ENCODE assay signal across 17 cellular contexts in the genomic region with DNA sequence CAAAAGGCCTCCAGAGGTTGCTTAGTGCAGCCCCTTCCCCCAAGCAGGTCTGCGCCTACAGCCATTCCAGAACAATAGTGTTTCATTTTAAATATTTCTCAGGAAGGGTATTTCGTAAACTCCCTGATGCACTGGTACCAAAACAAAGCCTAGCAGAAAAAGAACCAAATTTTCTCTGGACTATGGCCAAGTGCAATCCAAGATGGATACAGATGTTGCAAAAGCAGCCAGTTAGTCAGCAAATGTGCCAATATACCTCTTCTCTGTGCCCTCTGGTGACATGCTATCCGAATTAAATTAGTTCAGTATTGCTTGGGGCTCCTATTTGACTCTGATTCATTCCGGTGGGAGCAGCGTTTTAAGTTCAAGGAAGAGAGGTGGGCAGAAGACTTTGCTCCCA.
A peak's percentile ranks its signal among the peaks of the same experiment; 100 is the strongest.
DNase-seq lines count a peak whose midpoint lies in the region; TF ChIP-seq lines count a peak whose summit lies in the region.
"Had no signal": no experiment of that assay in that cellular context is flagged by ENCODE, and none has a peak within 500 bp of the region (broad histone marks: within the 10 kb centered on the region; RNA-seq: fewer than 3 reads in every experiment).

No MANE protein-coding gene starts in this region.

- H3K4me1 ChIP-seq in transverse colon, result no peaks in the 10 kb centered on the region
- H3K4me1 ChIP-seq: BLaER1 had no signal

- intact Hi-C loops in transverse colon (cut with DNase I; ENCODE audit: low total_unique reads), result loop anchor here (5.0 kb wide), 1 partner anchor 1641 kb away; no protein-coding TSS in a partner anchor

- H3K27ac ChIP-seq in cingulate gyrus (ENCODE audit: low read depth, low read length) (peak overlapping the region; percentile 39), temporal lobe (ENCODE audit: low read depth, low read length) (peak overlapping the region; percentile 58), transverse colon (no peak overlapping the region)
- H3K27ac ChIP-seq: BLaER1 had no signal

- no peaks in the 10 kb centered on the region for H3K9me3 ChIP-seq in transverse colon
- H3K9me3 ChIP-seq: BLaER1 had no signal

- in situ Hi-C loops in transverse colon (cut with MboI; ENCODE audit: low pct_ligation_motif_present in 1 of 4, low pct_unique_long_range_greater_than_20kb in 1 of 4, low sequenced_read_pairs in 3 of 4), result no loop called here

- no peak overlapping the region for H3K4me3 ChIP-seq in fibroblast of the aortic adventitia (ENCODE audit: low read depth, low read length)
- no peak overlapping the region for H3K4me3 ChIP-seq in transverse colon
- H3K4me3 ChIP-seq: BLaER1 had no signal

- TF ChIP-seq EP300 in transverse colon (IDR thresholded peaks at IDR 0.05; ENCODE audit: low read depth), result no peak

- no peaks in the 10 kb centered on the region for H3K27me3 ChIP-seq in transverse colon
- H3K27me3 ChIP-seq: BLaER1 had no signal

- no peak for TF ChIP-seq POLR2A in transverse colon (IDR thresholded peaks at IDR 0.05)

- TF ChIP-seq CTCF in fibroblast of the aortic adventitia (IDR thresholded peaks at IDR 0.05; ENCODE audit: insufficient read depth, low read length) (no peak), transverse colon (IDR thresholded peaks at IDR 0.05) (no peak)

- WGBS in transverse colon (ENCODE audit: low coverage in 1 of 2), 2 donors, result 75 to 77% methylated on average over 5 of the region's 5 CpGs

- DNase-seq in H4 (ENCODE audit: low spot score), result peak; percentile 20
- peak; percentile 22 for DNase-seq in fibroblast of the aortic adventitia (ENCODE audit: low read depth)
- DNase-seq in GDM1 (lab: John Stamatoyannopoulos, UW), result no peak
- no peak for DNase-seq in transverse colon
- DNase-seq in DMS79 (lab: John Stamatoyannopoulos, UW), result no peak
- DNase-seq in NCI-H526 (lab: John Stamatoyannopoulos, UW), result no peak
- DNase-seq: Calu3; CD8-positive, alpha-beta T cell; DMS53; Kasumi-1; NCI-H1105; NCI-H2081 treated with DMSO at 0.1 percent for 48 hours; NCI-H748 treated with DMSO at 0.1 percent for 48 hours; SW 1271 had no signal

- no peaks in the 10 kb centered on the region for H3K36me3 ChIP-seq in transverse colon
- H3K36me3 ChIP-seq: BLaER1 had no signal

Comparison
In these comparisons a context has a peak if more than half of its experiments do, and no peak if none do; other contexts are left out.
1. DNase-seq: peak in H4 (single experiment) and fibroblast of the aortic adventitia (single experiment); none in GDM1 (single experiment), transverse colon (single experiment), DMS79 (single experiment) and NCI-H526 (0 of 2).
2. H3K27ac ChIP-seq: peak in cingulate gyrus (single experiment) and temporal lobe (single experiment); none in transverse colon (0 of 4).